ENCODE assay signal across 1 cellular context in genomic region chr16:67841198-67841815, GRCh38.
TF ChIP-seq lines count a peak whose summit lies in the region.

No MANE protein-coding gene starts in this region.

TF ChIP-seq in GM23338, 12 proteins besides CTCF, POLR2A, EP300 and RAD21 (continued from another document):
- TF ChIP-seq ZNF462 (CRISPR knock-in tag; IDR thresholded peaks at IDR 0.05) (no peak), ZNF331 (CRISPR knock-in tag; IDR thresholded peaks at IDR 0.05; ENCODE audit: low read depth) (no peak), EZH2 (IDR thresholded peaks at IDR 0.05; ENCODE audit: low read depth, unreplicated experiment) (no peak), POLR2AphosphoS5 (IDR thresholded peaks at IDR 0.05; ENCODE audit: low read depth) (no peak), STAT1 (IDR thresholded peaks at IDR 0.05; ENCODE audit: unreplicated experiment) (no peak)
TF ChIP-seq in GM23338: peak in this region for 0.
